ENCODE assay signal across 10 cellular contexts in genomic region chr3:9717050-9717555, GRCh38. TPM values are rescaled to one million over a fixed set of nuclear protein-coding genes. Genes with fewer than 3 reads are reported as not detected.
"Had no signal": no experiment of that assay in that cellular context is flagged by ENCODE, and none has a peak within 500 bp of the region (broad histone marks: within the 10 kb centered on the region; RNA-seq: fewer than 3 reads in every experiment).

No MANE protein-coding gene starts in this region.

- H3K9me3 Mint-ChIP-seq: GM23338, HFFc6, IgD-negative memory B cell had no signal

- H3K36me3 Mint-ChIP-seq: IgD-negative memory B cell had no signal

- H3K4me3 ChIP-seq: GM23338, HAP-1 had no signal

- H3K36me3 ChIP-seq: HAP-1 had no signal

- ATAC-seq: GM23338, HCT116, HepG2 had no signal

- H3K9me3 ChIP-seq: HAP-1 had no signal

- H3K27ac Mint-ChIP-seq: GM23338, HFFc6, IgD-negative memory B cell had no signal

- DNase-seq: H7, HFFc6, Kasumi-1, KG1 had no signal

- H3K4me1 ChIP-seq: HAP-1 had no signal

- H3K4me3 Mint-ChIP-seq: GM23338, HFFc6, IgD-negative memory B cell had no signal

RNA-seq across cellular contexts. Expression of gene CPNE9, which starts 13.5 kb away (rescaled TPM):
- total RNA-seq: HepG2, HFFc6, HT1080 had no signal
- polyA plus RNA-seq: IgD-negative memory B cell had no signal
